9 cellular contexts compared by ENCODE assay signal in genomic region chr7:2357165-2357564, GRCh38. TPM values are rescaled to one million over a fixed set of nuclear protein-coding genes. Genes with fewer than 3 reads are reported as not detected.
DNase-seq lines count a peak whose midpoint lies in the region; ATAC-seq, FAIRE-seq and TF ChIP-seq lines count a peak whose summit lies in the region.
"Had no signal": no experiment of that assay in that cellular context is flagged by ENCODE, and none has a peak within 500 bp of the region (broad histone marks: within the 10 kb centered on the region; RNA-seq: fewer than 3 reads in every experiment).

No MANE protein-coding gene starts in this region.

- CTCF ChIA-PET in activated CD8-positive, alpha-beta T cell treated with anti-CD3 and anti-CD28 coated beads for 36 hours (lab: Charles Lee) = interaction anchor here (0.7 to 1.5 kb wide), 3 partner anchors 9 to 75 kb away, joined by 3 to 4 read pairs (median 3); no protein-coding TSS in a partner anchor

- H3K9me3 Mint-ChIP-seq in activated CD8-positive, alpha-beta T cell treated with anti-CD3 and anti-CD28 coated beads for 36 hours = no peaks in the 10 kb centered on the region

- 47 to 51% methylated on average over 7 to 8 of the region's 8 CpGs for WGBS in body of pancreas, 2 donors

- intact Hi-C loops in activated CD8-positive, alpha-beta T cell treated with anti-CD3 and anti-CD28 coated beads for 36 hours (cut with micrococcal nuclease) = no loop called here
- intact Hi-C loops in lower lobe of right lung (cut with DNase I) (no loop called here), body of pancreas (cut with DNase I) (no loop called here)

- peak overlapping the region; percentile 3 for H3K27ac Mint-ChIP-seq in activated CD8-positive, alpha-beta T cell treated with anti-CD3 and anti-CD28 coated beads for 36 hours

- H3K27me3 Mint-ChIP-seq in activated CD8-positive, alpha-beta T cell treated with anti-CD3 and anti-CD28 coated beads for 36 hours = no peaks in the 10 kb centered on the region

- peak overlapping the region; percentile 90 for H3K4me3 ChIP-seq in BE2C (ENCODE audit: low read depth, low read length)
- peak overlapping the region; percentile 56; the same call in 1 of the 2 replicates for H3K4me3 ChIP-seq in HAP-1
- peak overlapping the region; percentile 90 for H3K4me3 ChIP-seq in lower lobe of right lung
- no peak overlapping the region for H3K4me3 ChIP-seq in body of pancreas

- H3K4me1 ChIP-seq in BE2C (peaks cover 5% of the 10 kb centered on the region), HAP-1 (peaks cover 21% of the 10 kb centered on the region), lower lobe of right lung (peaks cover 54% of the 10 kb centered on the region), body of pancreas (peaks cover 59% of the 10 kb centered on the region)

- no peak overlapping the region for H3K27ac ChIP-seq in lower lobe of right lung
- H3K27ac ChIP-seq in body of pancreas = no peak overlapping the region

- no peaks in the 10 kb centered on the region for H3K27me3 ChIP-seq in BE2C
- H3K27me3 ChIP-seq in HAP-1 (ENCODE audit: low read depth) = no peaks in the 10 kb centered on the region
- H3K27me3 ChIP-seq in lower lobe of right lung (ENCODE audit: low read depth) = no peaks in the 10 kb centered on the region
- H3K27me3 ChIP-seq in body of pancreas = no peaks in the 10 kb centered on the region

- H3K36me3 Mint-ChIP-seq in activated CD8-positive, alpha-beta T cell treated with anti-CD3 and anti-CD28 coated beads for 36 hours (ENCODE audit: low read depth) = peaks cover 49% of the 10 kb centered on the region

- H3K4me3 Mint-ChIP-seq in activated CD8-positive, alpha-beta T cell treated with anti-CD3 and anti-CD28 coated beads for 36 hours = peak overlapping the region; percentile 83

- H3K9me3 ChIP-seq in BE2C = no peaks in the 10 kb centered on the region
- no peaks in the 10 kb centered on the region for H3K9me3 ChIP-seq in HAP-1
- no peaks in the 10 kb centered on the region for H3K9me3 ChIP-seq in lower lobe of right lung
- no peaks in the 10 kb centered on the region for H3K9me3 ChIP-seq in body of pancreas

- no peak for ATAC-seq in activated CD8-positive, alpha-beta T cell treated with anti-CD3 and anti-CD28 coated beads for 36 hours
- ATAC-seq in lower lobe of right lung = no peak
- ATAC-seq in body of pancreas = no peak
- ATAC-seq in HG03354 (IDR thresholded peaks at IDR 0.05; ENCODE audit: poor library complexity, severe bottlenecking, unreplicated experiment) = no peak

- POLR2A ChIA-PET in activated CD8-positive, alpha-beta T cell treated with anti-CD3 and anti-CD28 coated beads for 36 hours (lab: Charles Lee) = interaction anchor here (1.0 to 3.3 kb wide), 5 partner anchors 9 to 19 kb away, joined by 3 to 20 read pairs (median 6); no protein-coding TSS in a partner anchor

- H3K36me3 ChIP-seq in BE2C (peaks cover 67% of the 10 kb centered on the region), HAP-1 (replicated peaks) (peaks cover 65% of the 10 kb centered on the region), lower lobe of right lung (peaks cover 34% of the 10 kb centered on the region), body of pancreas (replicated peaks in 1 of 2; ENCODE audit: insufficient read depth in 1 of 2, low read depth in 2 of 2) (peaks cover 1 to 3% of the 10 kb centered on the region in 2 donors)

- no peak for FAIRE-seq in RCC 7860 (lab: Jason Lieb, UNC)

- no peak for TF ChIP-seq CTCF in BE2C (IDR thresholded peaks at IDR 0.05; ENCODE audit: low read depth, low read length)
- TF ChIP-seq CTCF in activated CD8-positive, alpha-beta T cell treated with anti-CD3 and anti-CD28 coated beads for 36 hours (IDR thresholded peaks at IDR 0.05) = no peak
- TF ChIP-seq CTCF in lower lobe of right lung (IDR thresholded peaks at IDR 0.05) = no peak
- no peak for TF ChIP-seq CTCF in body of pancreas (IDR thresholded peaks at IDR 0.05)

- DNase-seq in BE2C (no peak), HAP-1 (ENCODE audit: low spot score in 2 of 2) (no peak), lower lobe of right lung (no peak), T1000 (lab: John Stamatoyannopoulos, UW) (no peak), body of pancreas (no peak), RCC 7860 (ENCODE audit: low spot score) (no peak)
- DNase-seq in activated CD8-positive, alpha-beta T cell treated with anti-CD3 and anti-CD28 coated beads for 36 hours = no peak
- DNase-seq: NCI-H510A treated with DMSO at 0.1 percent for 48 hours had no signal

- in situ Hi-C loops in HAP-1 (cut with MboI; ENCODE audit: low sequenced_read_pairs) = no loop called here

- no peak for TF ChIP-seq POLR2A in body of pancreas (IDR thresholded peaks at IDR 0.05)

- H3K4me1 Mint-ChIP-seq in activated CD8-positive, alpha-beta T cell treated with anti-CD3 and anti-CD28 coated beads for 36 hours (ENCODE audit: low read depth) = peaks cover 40% of the 10 kb centered on the region

RNA-seq across cellular contexts. Expression of gene EIF3B, which starts 2.5 kb away (rescaled TPM):
- polyA plus RNA-seq in BE2C (2012; ENCODE audit: insufficient read depth, insufficient read length, low read depth) = 422 TPM
- total RNA-seq in activated CD8-positive, alpha-beta T cell treated with anti-CD3 and anti-CD28 coated beads for 36 hours = 100 to 1,000 TPM; 252 to 256 TPM
- total RNA-seq in lower lobe of right lung (89.5 TPM), body of pancreas (100 to 1,000 TPM in 1 of 2 donors, 10 to 100 TPM in 1; 87.2 to 232 TPM)

RNA-seq across cellular contexts. Expression of gene SNX8, which starts 42.9 kb away (rescaled TPM):
- polyA plus RNA-seq in BE2C (2012; ENCODE audit: insufficient read depth, insufficient read length, low read depth) = 46.3 TPM
- 10 to 100 TPM; 31.7 to 36.8 TPM for total RNA-seq in activated CD8-positive, alpha-beta T cell treated with anti-CD3 and anti-CD28 coated beads for 36 hours
- total RNA-seq in lower lobe of right lung = 43.1 TPM
- total RNA-seq in body of pancreas = 1 to 10 TPM; 5.3 to 6.2 TPM

RNA-seq across cellular contexts. Expression of gene CHST12, which starts 46.2 kb away (rescaled TPM):
- polyA plus RNA-seq in BE2C (2012; ENCODE audit: insufficient read depth, insufficient read length, low read depth) = 32.0 TPM
- 1 to 10 TPM; 2.9 to 4.7 TPM for total RNA-seq in activated CD8-positive, alpha-beta T cell treated with anti-CD3 and anti-CD28 coated beads for 36 hours
- total RNA-seq in lower lobe of right lung = 29.2 TPM
- total RNA-seq in body of pancreas = 10 to 100 TPM in 1 of 2 donors, 1 to 10 TPM in 1; 4.7 to 11.2 TPM

Comparison
In these comparisons a context has a peak if more than half of its experiments do, and no peak if none do; other contexts are left out.
1. H3K4me3 ChIP-seq: peak in BE2C (single experiment), HAP-1 (single experiment) and lower lobe of right lung (single experiment); none in body of pancreas (0 of 2).